Comparison of ENCODE assay signal across 1 cellular context in the genomic region with DNA sequence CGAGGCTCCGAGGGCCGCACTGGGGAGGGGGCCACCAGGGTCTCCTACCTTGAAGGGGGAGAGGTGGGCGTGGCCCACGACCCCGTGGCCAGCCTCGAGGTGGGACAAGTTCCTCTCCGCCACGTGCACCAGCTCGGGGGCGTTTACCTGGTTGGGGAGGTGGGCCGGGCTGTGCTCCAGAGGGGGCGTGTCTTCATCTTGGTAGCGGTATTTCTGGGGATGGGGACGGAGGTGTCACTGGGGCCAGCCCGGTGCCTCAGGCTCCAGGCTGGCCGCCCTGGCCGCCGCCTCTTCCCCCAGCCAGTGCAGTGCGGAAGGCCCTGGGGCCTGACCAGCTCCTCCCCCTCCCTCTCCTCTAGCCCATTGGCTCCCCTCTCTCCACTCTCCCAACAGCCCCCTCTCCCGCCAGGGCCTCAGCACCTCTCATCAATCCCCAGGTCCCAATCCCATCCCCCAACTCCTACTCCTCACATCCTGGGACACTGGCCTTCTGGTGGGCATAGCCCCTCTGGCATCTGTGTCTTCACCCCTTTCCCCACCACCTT.
TF ChIP-seq lines count a peak whose summit lies in the region.

No MANE protein-coding gene starts in this region.

TF ChIP-seq in H1, 55 proteins besides CTCF, POLR2A, EP300 and RAD21:
- TF ChIP-seq, protein P1, sequence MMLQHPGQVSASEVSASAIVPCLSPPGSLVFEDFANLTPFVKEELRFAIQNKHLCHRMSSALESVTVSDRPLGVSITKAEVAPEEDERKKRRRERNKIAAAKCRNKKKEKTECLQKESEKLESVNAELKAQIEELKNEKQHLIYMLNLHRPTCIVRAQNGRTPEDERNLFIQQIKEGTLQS (IDR thresholded peaks at IDR 0.05; ENCODE audit: insufficient read depth, low read depth, low read length) = no peak
- TF ChIP-seq CTBP2 (IDR thresholded peaks at IDR 0.05; ENCODE audit: borderline replicate concordance, insufficient read depth, insufficient read length, low read length) = no peak
- TF ChIP-seq BACH1 (IDR thresholded peaks at IDR 0.05; ENCODE audit: low read length) = no peak
- TF ChIP-seq PHF8 (conservative IDR thresholded peaks at IDR 0.05; ENCODE audit: low read depth, low read length) = no peak; the same call in 1 of the 2 replicates
- TF ChIP-seq, protein P2, sequence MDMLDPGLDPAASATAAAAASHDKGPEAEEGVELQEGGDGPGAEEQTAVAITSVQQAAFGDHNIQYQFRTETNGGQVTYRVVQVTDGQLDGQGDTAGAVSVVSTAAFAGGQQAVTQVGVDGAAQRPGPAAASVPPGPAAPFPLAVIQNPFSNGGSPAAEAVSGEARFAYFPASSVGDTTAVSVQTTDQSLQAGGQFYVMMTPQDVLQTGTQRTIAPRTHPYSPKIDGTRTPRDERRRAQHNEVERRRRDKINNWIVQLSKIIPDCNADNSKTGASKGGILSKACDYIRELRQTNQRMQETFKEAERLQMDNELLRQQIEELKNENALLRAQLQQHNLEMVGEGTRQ (IDR thresholded peaks at IDR 0.05; ENCODE audit: low read length) = peak; percentile 35; the same call in 1 of the 2 replicates
- peak; percentile 23 for TF ChIP-seq ASH2L (IDR thresholded peaks at IDR 0.05; ENCODE audit: low read length)
- TF ChIP-seq SRF (IDR thresholded peaks at IDR 0.05; ENCODE audit: low read depth, low read length) = no peak
- TF ChIP-seq, protein P3, sequence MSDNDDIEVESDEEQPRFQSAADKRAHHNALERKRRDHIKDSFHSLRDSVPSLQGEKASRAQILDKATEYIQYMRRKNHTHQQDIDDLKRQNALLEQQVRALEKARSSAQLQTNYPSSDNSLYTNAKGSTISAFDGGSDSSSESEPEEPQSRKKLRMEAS (IDR thresholded peaks at IDR 0.05) = peak; percentile 96
- no peak for TF ChIP-seq KDM1A (IDR thresholded peaks at IDR 0.05; ENCODE audit: borderline replicate concordance, low read length)
- 0 out of 2 replicates have a peak, but pooled peaks have one; percentile 72 for TF ChIP-seq RBBP5 (IDR thresholded peaks at IDR 0.05; ENCODE audit: borderline replicate concordance, low read depth, low read length)
- TF ChIP-seq CHD1 (IDR thresholded peaks at IDR 0.05; ENCODE audit: low read depth, low read length) = no peak
- no peak for TF ChIP-seq RFX5 (IDR thresholded peaks at IDR 0.05; ENCODE audit: borderline replicate concordance, low read depth, low read length)
- peak; percentile 54 for TF ChIP-seq KDM4A (IDR thresholded peaks at IDR 0.05; ENCODE audit: low read depth, low read length, severe bottlenecking)
- no peak for TF ChIP-seq KDM5A (IDR thresholded peaks at IDR 0.05; ENCODE audit: low read length)
- TF ChIP-seq SP1 (IDR thresholded peaks at IDR 0.05; ENCODE audit: low read depth, low read length) = peak; percentile 55; the same call in 1 of the 2 replicates
- TF ChIP-seq YY1 (IDR thresholded peaks at IDR 0.05; ENCODE audit: low read depth, low read length) = no peak
- peak in 1 of 2 experiments; percentile 41; a peak in 1 of 4 replicates for TF ChIP-seq SIN3A (conservative IDR thresholded peaks at IDR 0.05 in 1 of 2, IDR thresholded peaks at IDR 0.05 in 1 of 2; ENCODE audit: low read depth in 1 of 2, low read length in 2 of 2)
- TF ChIP-seq, protein P4, sequence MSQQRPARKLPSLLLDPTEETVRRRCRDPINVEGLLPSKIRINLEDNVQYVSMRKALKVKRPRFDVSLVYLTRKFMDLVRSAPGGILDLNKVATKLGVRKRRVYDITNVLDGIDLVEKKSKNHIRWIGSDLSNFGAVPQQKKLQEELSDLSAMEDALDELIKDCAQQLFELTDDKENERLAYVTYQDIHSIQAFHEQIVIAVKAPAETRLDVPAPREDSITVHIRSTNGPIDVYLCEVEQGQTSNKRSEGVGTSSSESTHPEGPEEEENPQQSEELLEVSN (IDR thresholded peaks at IDR 0.05) = peak; percentile 83
- no peak for TF ChIP-seq GTF2F1 (IDR thresholded peaks at IDR 0.05; ENCODE audit: borderline replicate concordance, low read depth, low read length)
- TF ChIP-seq CEBPB (IDR thresholded peaks at IDR 0.05; ENCODE audit: low read depth, low read length) = no peak
- TF ChIP-seq TBP (IDR thresholded peaks at IDR 0.05; ENCODE audit: low read depth, low read length) = 0 out of 2 replicates have a peak, but pooled peaks have one; percentile 15
- TF ChIP-seq SUZ12 (IDR thresholded peaks at IDR 0.05; ENCODE audit: low read length) = peak; percentile 42; the same call in 1 of the 2 replicates
TF ChIP-seq in H1: peak in this region for 10.
